ENCODE assay signal across 22 cellular contexts in the genomic region with DNA sequence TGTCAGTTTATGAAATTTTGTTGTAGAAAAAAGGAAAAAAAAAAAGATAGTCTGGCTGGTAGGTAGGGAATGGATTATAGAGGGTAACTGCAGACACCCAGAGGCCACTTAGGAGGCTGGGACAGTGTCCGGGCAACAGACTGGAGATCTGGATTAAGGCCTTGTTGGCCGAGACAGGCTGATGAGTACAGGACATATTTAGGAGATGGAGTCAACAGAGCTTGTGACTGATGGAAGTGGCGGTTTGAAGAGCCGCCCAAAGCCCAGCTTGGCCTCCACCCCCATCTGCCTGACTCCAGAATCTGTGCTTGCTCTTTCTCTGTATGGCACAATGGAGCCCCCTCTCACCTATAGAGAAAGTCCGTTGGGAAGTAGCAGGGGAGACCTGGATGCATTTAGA. TPM values are rescaled to one million over a fixed set of nuclear protein-coding genes. Genes with fewer than 3 reads are reported as not detected.
"Had no signal": no experiment of that assay in that cellular context is flagged by ENCODE, and none has a peak within 500 bp of the region (broad histone marks: within the 10 kb centered on the region; RNA-seq: fewer than 3 reads in every experiment).

No MANE protein-coding gene starts in this region.

- H3K9me3 ChIP-seq: mucosa of descending colon, spleen had no signal

- H3K27me3 ChIP-seq: spleen had no signal

- H3K4me3 ChIP-seq: mucosa of descending colon, spleen had no signal

- H3K36me3 Mint-ChIP-seq: activated naive CD8-positive, alpha-beta T cell had no signal

- H3K4me1 ChIP-seq: foreskin keratinocyte, spleen had no signal

- H3K4me3 Mint-ChIP-seq: activated naive CD8-positive, alpha-beta T cell; dendritic cell treated with granulocyte-macrophage colony-stimulating factor and Interleukin-4, amounts not matched to agents 40 ng/mL and 50 ng/mL, for 4 days; nephron progenitor cell had no signal

- ATAC-seq: activated CD4-positive, CD25-positive, alpha-beta regulatory T cell treated with anti-CD3 and anti-CD28 coated beads, Interleukin-2, amount 50 U/mL, for 24 hours; foreskin keratinocyte; SK-N-SH treated with all-trans-retinoic acid at 6 μM for 48 hours had no signal

- H3K27ac Mint-ChIP-seq: activated naive CD8-positive, alpha-beta T cell; activated T-helper 2 cell treated with anti-CD3 and anti-CD28 coated beads, Interferon-gamma antibody, Interleukin-2, Interleukin-4, amounts not matched to agents 10 μg/mL and 5 μg/mL and 100 μg/mL, durations not matched to agents 14 hours and 24 hours and 36 hours; dendritic cell treated with granulocyte-macrophage colony-stimulating factor and Interleukin-4, amounts not matched to agents 40 ng/mL and 50 ng/mL, for 4 days; nephron progenitor cell had no signal

- DNase-seq: activated CD4-positive, alpha-beta T cell treated with anti-CD3 and anti-CD28 coated beads, Interleukin-2, amount 50 U/mL, for 1 hour; activated naive CD4-positive, alpha-beta T cell; activated T-cell treated with anti-CD3 and anti-CD28 coated beads, Interleukin-2, amount 50 U/mL, for 1 hour; amniotic stem cell; effector CD8-positive, alpha-beta T cell; erythroblast; foreskin keratinocyte; glutamatergic neuron; hypothalamus; mesenchymal stem cell; mucosa of descending colon; nephron progenitor cell; occipital lobe; spleen; stimulated activated CD4-positive, alpha-beta T cell treated with anti-CD3 and anti-CD28 coated beads, Interleukin-4, amount 100 ng/mL, for 1 hour; stimulated activated naive CD4-positive, alpha-beta T cell had no signal

- H3K27me3 Mint-ChIP-seq: activated naive CD8-positive, alpha-beta T cell had no signal

- H3K9me3 Mint-ChIP-seq: activated T-helper 2 cell treated with anti-CD3 and anti-CD28 coated beads, Interferon-gamma antibody, Interleukin-2, Interleukin-4, amounts not matched to agents 10 μg/mL and 5 μg/mL and 100 μg/mL, durations not matched to agents 14 hours and 24 hours and 36 hours; dendritic cell treated with granulocyte-macrophage colony-stimulating factor and Interleukin-4, amounts not matched to agents 40 ng/mL and 50 ng/mL, for 4 days; nephron progenitor cell had no signal

- H3K27ac ChIP-seq: foreskin keratinocyte, spleen had no signal

- H3K36me3 ChIP-seq: spleen had no signal

RNA-seq across cellular contexts. Expression of gene PLEKHB1, which starts 7.6 kb away (rescaled TPM):
- total RNA-seq: bronchial epithelial cell, foreskin keratinocyte had no signal
